9 cellular contexts compared by ENCODE assay signal in genomic region chr11:6391548-6392134, GRCh38. TPM values are rescaled to one million over a fixed set of nuclear protein-coding genes. Genes with fewer than 3 reads are reported as not detected.
DNase-seq lines count a peak whose midpoint lies in the region; ATAC-seq and TF ChIP-seq lines count a peak whose summit lies in the region.
"Had no signal": no experiment of that assay in that cellular context is flagged by ENCODE, and none has a peak within 500 bp of the region (broad histone marks: within the 10 kb centered on the region; RNA-seq: fewer than 3 reads in every experiment).

No MANE protein-coding gene starts in this region.

- peaks cover 19% of the 10 kb centered on the region for H3K36me3 Mint-ChIP-seq in T-cell

- H3K27ac ChIP-seq in fibroblast of lung (ENCODE audit: insufficient read depth, low read length) (no peak overlapping the region), gastrocnemius medialis (peak overlapping the region; percentile 90 to 97 (median 92))
- H3K27ac ChIP-seq: A549 had no signal

- peak overlapping the region; percentile 99 for H3K4me2 ChIP-seq in fibroblast of lung (ENCODE audit: extremely low read depth, insufficient read depth, low read length)

- CTCF ChIA-PET in T-cell (lab: Charles Lee): interaction anchor here (1.0 to 3.6 kb wide), 4 partner anchors 11 to 53 kb away, joined by 3 to 26 read pairs (median 13); partner anchors contain the start of gene APBB1 (in 1 of the 2)

- TF ChIP-seq CTCF in fibroblast of lung (conservative IDR thresholded peaks at IDR 0.05 in 1 of 2, IDR thresholded peaks at IDR 0.05 in 1 of 2; ENCODE audit: low read depth in 1 of 2, low read length in 2 of 2): no peak
- no peak for TF ChIP-seq CTCF in gastrocnemius medialis (IDR thresholded peaks at IDR 0.05 in 4 of 5, conservative IDR thresholded peaks at IDR 0.05 in 1 of 5)

- H3K4me3 ChIP-seq in fibroblast of lung (replicated peaks in 1 of 4; ENCODE audit: control extremely low read depth in 1 of 4, insufficient read depth in 1 of 4, low read depth in 3 of 4, low read length in 4 of 4) (peak overlapping the region in 2 of 4 experiments; percentile 84 to 91), gastrocnemius medialis (peak overlapping the region in 2 of 4 donors; percentile 91 to 92), MG63 (no peak overlapping the region)

- peaks cover 8% of the 10 kb centered on the region for H3K79me2 ChIP-seq in fibroblast of lung (ENCODE audit: control insufficient read depth, insufficient read depth, low read length)

- no peaks in the 10 kb centered on the region for H3K9me3 Mint-ChIP-seq in T-cell

- peak overlapping the region; percentile 82 to 98 for H3K27ac Mint-ChIP-seq in T-cell

- ATAC-seq in T-cell (replicated peaks in 1 of 4): no peak
- no peak for ATAC-seq in gastrocnemius medialis
- ATAC-seq: A549 had no signal

- DNase-seq in NCI-H345 (lab: John Stamatoyannopoulos, UW): peak; percentile 12
- DNase-seq in NCI-H345 treated with DMSO at 0.1 percent for 48 hours (lab: John Stamatoyannopoulos, UW; ENCODE audit: unreplicated experiment): no peak
- DNase-seq in T-cell: no peak
- no peak for DNase-seq in fibroblast of lung (ENCODE audit: low read depth in 2 of 2)
- no peak for DNase-seq in gastrocnemius medialis
- DNase-seq in MG63: no peak
- DNase-seq in SKM-1 (lab: John Stamatoyannopoulos, UW; ENCODE audit: unreplicated experiment): no peak
- DNase-seq in epidermal melanocyte (ENCODE audit: insufficient read length, low spot score): no peak

- TF ChIP-seq POLR2A in gastrocnemius medialis (IDR thresholded peaks at IDR 0.05): no peak

- H3K9ac ChIP-seq in fibroblast of lung (ENCODE audit: insufficient read depth, low read length): no peak overlapping the region

- peaks cover 5% of the 10 kb centered on the region for H3K36me3 ChIP-seq in fibroblast of lung (ENCODE audit: control insufficient read depth, insufficient read depth, low read length)
- H3K36me3 ChIP-seq in gastrocnemius medialis: peaks cover 0 to 33% of the 10 kb centered on the region in 2 donors
- H3K36me3 ChIP-seq in MG63: no peaks in the 10 kb centered on the region; the same call in 1 of the 2 replicates

- H3K27me3 ChIP-seq in fibroblast of lung (ENCODE audit: control insufficient read depth, insufficient read depth, low read length) (no peaks in the 10 kb centered on the region), gastrocnemius medialis (no peaks in the 10 kb centered on the region), MG63 (no peaks in the 10 kb centered on the region)

- H3K9me3 ChIP-seq in fibroblast of lung (ENCODE audit: control insufficient read depth, insufficient read depth, low read depth, low read length) (no peaks in the 10 kb centered on the region), gastrocnemius medialis (no peaks in the 10 kb centered on the region), MG63 (no peaks in the 10 kb centered on the region)
- H3K9me3 ChIP-seq: A549 had no signal

- peak overlapping the region; percentile 88 to 93 (median 90) for H3K4me3 Mint-ChIP-seq in T-cell

- intact Hi-C loops in gastrocnemius medialis (cut with DNase I; ENCODE audit: low total_unique reads): loop anchor here (2.0 to 10.0 kb wide), 4 partner anchors 81 to 603 kb away; partner anchors contain the start of genes ILK, RRP8, TPP1 and TRIM3

- peaks cover 64 to 76% (median 75%) of the 10 kb centered on the region in 3 donors for H3K4me1 Mint-ChIP-seq in T-cell

- POLR2A ChIA-PET in T-cell (lab: Charles Lee): interaction anchor here in 1 of 2 donors (1.8 kb wide), 1 partner anchor 11 kb away, joined by 9 read pairs; no protein-coding TSS in a partner anchor

- peaks cover 15% of the 10 kb centered on the region for H3K4me1 ChIP-seq in fibroblast of lung (ENCODE audit: control insufficient read depth, extremely low read depth, insufficient read depth, low read length)
- H3K4me1 ChIP-seq in gastrocnemius medialis: peaks cover 16 to 17% of the 10 kb centered on the region in 2 donors

- in situ Hi-C loops in gastrocnemius medialis (cut with MboI; ENCODE audit: low sequenced_read_pairs in 4 of 4): no loop called here

- H2AFZ ChIP-seq in fibroblast of lung (ENCODE audit: low read length): no peak overlapping the region

- no peaks in the 10 kb centered on the region for H4K20me1 ChIP-seq in fibroblast of lung (ENCODE audit: control insufficient read depth, extremely low read depth, insufficient read depth, low read length)

- H3K27me3 Mint-ChIP-seq in T-cell: no peaks in the 10 kb centered on the region

RNA-seq across cellular contexts. Expression of gene SMPD1, which starts 1.4 kb away (rescaled TPM):
- 10 to 100 TPM; 33.5 to 58.3 (median 38.3) TPM for total RNA-seq in T-cell
- 33.9 and 52.2 TPM in 2 replicates for total RNA-seq in fibroblast of lung
- 74.9 and 97.9 TPM in 2 replicates for polyA plus RNA-seq in fibroblast of lung
- 87.8 and 110 TPM in 2 replicates for polyA plus RNA-seq in fibroblast of lung (2012)
- polyA minus RNA-seq in fibroblast of lung (ENCODE audit: low replicate concordance): 101 and 133 TPM in 2 replicates
- total RNA-seq in gastrocnemius medialis: 10 to 100 TPM; 19.2 to 56.1 (median 42.4) TPM
- total RNA-seq in MG63 (2014; rRNA removed; shearing (Covaris generic); ENCODE audit: low replicate concordance): 13.1 and 17.7 TPM in 2 replicates

RNA-seq across cellular contexts. Expression of gene APBB1, which starts 27.3 kb away (rescaled TPM):
- total RNA-seq in T-cell (100 to 1,000 TPM in 3 of 5 donors, 10 to 100 TPM in 2; 71.3 to 152 (median 106) TPM), fibroblast of lung (56.2 and 73.7 TPM in 2 replicates), gastrocnemius medialis (10 to 100 TPM; 18.5 to 49.2 (median 46.2) TPM)
- polyA plus RNA-seq in fibroblast of lung: 33.5 and 39.1 TPM in 2 replicates
- 38.9 and 47.7 TPM in 2 replicates for polyA plus RNA-seq in fibroblast of lung (2012)
- 93.1 and 101 TPM in 2 replicates for polyA minus RNA-seq in fibroblast of lung (ENCODE audit: low replicate concordance)
- total RNA-seq in MG63 (2014; rRNA removed; shearing (Covaris generic); ENCODE audit: low replicate concordance): 7.2 and 21.1 TPM in 2 replicates

RNA-seq across cellular contexts. Expression of gene HPX, which starts 49.1 kb away (rescaled TPM):
- total RNA-seq in T-cell: 1 to 10 TPM; 1.2 to 5.5 (median 2.5) TPM
- 0.26 and 0.83 TPM in 2 replicates for total RNA-seq in fibroblast of lung
- 0.18 and 0.28 TPM in 2 replicates for polyA plus RNA-seq in fibroblast of lung
- 0.17 and 0.22 TPM in 2 replicates for polyA plus RNA-seq in fibroblast of lung (2012)
- polyA minus RNA-seq in fibroblast of lung (ENCODE audit: low replicate concordance): not detected in 2 replicates
- 10 to 100 TPM in 1 of 4 donors, 1 to 10 TPM in 1, not detected in 2; 8.7 to 17.6 TPM for total RNA-seq in gastrocnemius medialis
- total RNA-seq in MG63 (2014; rRNA removed; shearing (Covaris generic); ENCODE audit: low replicate concordance): 0.20 TPM in 1 of 2 replicates, not detected in the other
